In genomic region chr11:128508785-128509518, GRCh38 we compare ENCODE assay signal across 2 cellular contexts.
TF ChIP-seq lines count a peak whose summit lies in the region.

No MANE protein-coding gene starts in this region.

TF ChIP-seq in liver, 16 proteins besides CTCF, POLR2A, EP300 and RAD21 (continued from another document):
- TF ChIP-seq ZBTB33 (IDR thresholded peaks at IDR 0.05) (no peak), HNF4G (IDR thresholded peaks at IDR 0.05) (no peak), YY1 (IDR thresholded peaks at IDR 0.05) (no peak), FOXA2 (IDR thresholded peaks at IDR 0.05) (no peak), TAF1 (conservative IDR thresholded peaks at IDR 0.05) (no peak)

TF ChIP-seq in HepG2, 621 proteins besides CTCF, POLR2A, EP300 and RAD21 (continued from another document):
- TF ChIP-seq ZBTB33 (CRISPR knock-in tag; IDR thresholded peaks at IDR 0.05) = no peak
- TF ChIP-seq, protein P1, sequence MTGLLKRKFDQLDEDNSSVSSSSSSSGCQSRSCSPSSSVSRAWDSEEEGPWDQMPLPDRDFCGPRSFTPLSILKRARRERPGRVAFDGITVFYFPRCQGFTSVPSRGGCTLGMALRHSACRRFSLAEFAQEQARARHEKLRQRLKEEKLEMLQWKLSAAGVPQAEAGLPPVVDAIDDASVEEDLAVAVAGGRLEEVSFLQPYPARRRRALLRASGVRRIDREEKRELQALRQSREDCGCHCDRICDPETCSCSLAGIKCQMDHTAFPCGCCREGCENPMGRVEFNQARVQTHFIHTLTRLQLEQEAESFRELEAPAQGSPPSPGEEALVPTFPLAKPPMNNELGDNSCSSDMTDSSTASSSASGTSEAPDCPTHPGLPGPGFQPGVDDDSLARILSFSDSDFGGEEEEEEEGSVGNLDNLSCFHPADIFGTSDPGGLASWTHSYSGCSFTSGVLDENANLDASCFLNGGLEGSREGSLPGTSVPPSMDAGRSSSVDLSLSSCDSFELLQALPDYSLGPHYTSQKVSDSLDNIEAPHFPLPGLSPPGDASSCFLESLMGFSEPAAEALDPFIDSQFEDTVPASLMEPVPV (CRISPR knock-in tag; IDR thresholded peaks at IDR 0.05) = no peak
- TF ChIP-seq ZNF430 (CRISPR knock-in tag; IDR thresholded peaks at IDR 0.05) = no peak
- TF ChIP-seq, protein P2, sequence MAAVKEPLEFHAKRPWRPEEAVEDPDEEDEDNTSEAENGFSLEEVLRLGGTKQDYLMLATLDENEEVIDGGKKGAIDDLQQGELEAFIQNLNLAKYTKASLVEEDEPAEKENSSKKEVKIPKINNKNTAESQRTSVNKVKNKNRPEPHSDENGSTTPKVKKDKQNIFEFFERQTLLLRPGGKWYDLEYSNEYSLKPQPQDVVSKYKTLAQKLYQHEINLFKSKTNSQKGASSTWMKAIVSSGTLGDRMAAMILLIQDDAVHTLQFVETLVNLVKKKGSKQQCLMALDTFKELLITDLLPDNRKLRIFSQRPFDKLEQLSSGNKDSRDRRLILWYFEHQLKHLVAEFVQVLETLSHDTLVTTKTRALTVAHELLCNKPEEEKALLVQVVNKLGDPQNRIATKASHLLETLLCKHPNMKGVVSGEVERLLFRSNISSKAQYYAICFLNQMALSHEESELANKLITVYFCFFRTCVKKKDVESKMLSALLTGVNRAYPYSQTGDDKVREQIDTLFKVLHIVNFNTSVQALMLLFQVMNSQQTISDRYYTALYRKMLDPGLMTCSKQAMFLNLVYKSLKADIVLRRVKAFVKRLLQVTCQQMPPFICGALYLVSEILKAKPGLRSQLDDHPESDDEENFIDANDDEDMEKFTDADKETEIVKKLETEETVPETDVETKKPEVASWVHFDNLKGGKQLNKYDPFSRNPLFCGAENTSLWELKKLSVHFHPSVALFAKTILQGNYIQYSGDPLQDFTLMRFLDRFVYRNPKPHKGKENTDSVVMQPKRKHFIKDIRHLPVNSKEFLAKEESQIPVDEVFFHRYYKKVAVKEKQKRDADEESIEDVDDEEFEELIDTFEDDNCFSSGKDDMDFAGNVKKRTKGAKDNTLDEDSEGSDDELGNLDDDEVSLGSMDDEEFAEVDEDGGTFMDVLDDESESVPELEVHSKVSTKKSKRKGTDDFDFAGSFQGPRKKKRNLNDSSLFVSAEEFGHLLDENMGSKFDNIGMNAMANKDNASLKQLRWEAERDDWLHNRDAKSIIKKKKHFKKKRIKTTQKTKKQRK (IDR thresholded peaks at IDR 0.05; ENCODE audit: low read length) = no peak
